In genomic region chr11:96103102-96103501, GRCh38 we compare ENCODE assay signal across 1 cellular context.
TF ChIP-seq lines count a peak whose summit lies in the region.

No MANE protein-coding gene starts in this region.

TF ChIP-seq in K562, 482 proteins besides CTCF, POLR2A, EP300 and RAD21 (continued from another document and continues in another):
- 0 out of 2 replicates have a peak, but pooled peaks have one; percentile 24 for TF ChIP-seq CHAMP1 (IDR thresholded peaks at IDR 0.05)
- TF ChIP-seq DACH1 (IDR thresholded peaks at IDR 0.05; ENCODE audit: partially characterized antibody): no peak
- no peak for TF ChIP-seq STAG1 (CRISPR knock-in tag; IDR thresholded peaks at IDR 0.05; ENCODE audit: borderline replicate concordance)
- TF ChIP-seq ZNF507 (tag; conservative IDR thresholded peaks at IDR 0.05): no peak
- peak; percentile 67 for TF ChIP-seq CBFA2T3 (IDR thresholded peaks at IDR 0.05)
- TF ChIP-seq ZNF592 (IDR thresholded peaks at IDR 0.05): peak; percentile 45; the same call in 1 of the 2 replicates
- TF ChIP-seq SMARCC2 (IDR thresholded peaks at IDR 0.05; ENCODE audit: low read depth): no peak
- TF ChIP-seq POLR2G (IDR thresholded peaks at IDR 0.05; ENCODE audit: low read depth, low read length): no peak
- no peak for TF ChIP-seq ZNF263 (CRISPR knock-in tag; IDR thresholded peaks at IDR 0.05; ENCODE audit: borderline replicate concordance)
- peak; percentile 51; the same call in 1 of the 2 replicates for TF ChIP-seq EHMT2 (IDR thresholded peaks at IDR 0.05)
- TF ChIP-seq RAD51 (IDR thresholded peaks at IDR 0.05; ENCODE audit: borderline replicate concordance, low read depth): no peak
- TF ChIP-seq PATZ1 (CRISPR knock-in tag; IDR thresholded peaks at IDR 0.05; ENCODE audit: borderline replicate concordance): no peak
- peak; percentile 73 for TF ChIP-seq STAT5A (IDR thresholded peaks at IDR 0.05; ENCODE audit: borderline replicate concordance, low read length)
- TF ChIP-seq TBL1XR1 (IDR thresholded peaks at IDR 0.05; ENCODE audit: low read length in 2 of 2): 0 out of 4 replicates have a peak, but pooled peaks of 1 of the 2 experiments have one; percentile 12
- TF ChIP-seq IRF1 (CRISPR knock-in tag; IDR thresholded peaks at IDR 0.05; ENCODE audit: borderline replicate concordance): no peak
- no peak for TF ChIP-seq ZNF3 (CRISPR knock-in tag; IDR thresholded peaks at IDR 0.05)
- TF ChIP-seq ZNF668 (CRISPR knock-in tag; IDR thresholded peaks at IDR 0.05): no peak
- 0 out of 2 replicates have a peak, but pooled peaks have one; percentile 18 for TF ChIP-seq PKNOX1 (IDR thresholded peaks at IDR 0.05)
- peak; percentile 42; the same call in 1 of the 2 replicates for TF ChIP-seq SMARCA4 (IDR thresholded peaks at IDR 0.05)
- peak; percentile 20; the same call in 1 of the 2 replicates for TF ChIP-seq CBFA2T2 (conservative IDR thresholded peaks at IDR 0.05)
- no peak for TF ChIP-seq ZNF277 (CRISPR knock-in tag; IDR thresholded peaks at IDR 0.05; ENCODE audit: borderline replicate concordance)
- TF ChIP-seq CEBPG (CRISPR knock-in tag; IDR thresholded peaks at IDR 0.05): no peak
- TF ChIP-seq CEBPG (tag; conservative IDR thresholded peaks at IDR 0.05 in 1 of 2, IDR thresholded peaks at IDR 0.05 in 1 of 2): no peak
- no peak for TF ChIP-seq HDGF (IDR thresholded peaks at IDR 0.05)
- TF ChIP-seq PCBP1 (IDR thresholded peaks at IDR 0.05; ENCODE audit: low read depth, low read length, poor library complexity, severe bottlenecking): no peak
- no peak for TF ChIP-seq OTX1 (CRISPR knock-in tag; IDR thresholded peaks at IDR 0.05)
- TF ChIP-seq MNT (conservative IDR thresholded peaks at IDR 0.05): peak in 1 of 2 experiments; percentile 17; a peak in 1 of 4 replicates
- TF ChIP-seq BRF2 (IDR thresholded peaks at IDR 0.05; ENCODE audit: borderline replicate concordance, insufficient read depth, insufficient read length): no peak
- TF ChIP-seq JUND (IDR thresholded peaks at IDR 0.05; ENCODE audit: borderline replicate concordance, low read depth, low read length): peak; percentile 76
- peak; percentile 70; the same call in 1 of the 3 replicates for TF ChIP-seq JUND (tag; IDR thresholded peaks at IDR 0.05; ENCODE audit: borderline replicate concordance, low read depth, low read length)
- TF ChIP-seq AFF1 (IDR thresholded peaks at IDR 0.05; ENCODE audit: low read depth in 1 of 2, partially characterized antibody in 2 of 2): no peak
- TF ChIP-seq STAT5B (CRISPR knock-in tag; IDR thresholded peaks at IDR 0.05): no peak
- no peak for TF ChIP-seq IRF9 (tag; IDR thresholded peaks at IDR 0.05)
- no peak for TF ChIP-seq NR2C1 (IDR thresholded peaks at IDR 0.05)
- TF ChIP-seq NR2C1 (tag; IDR thresholded peaks at IDR 0.05): no peak
- TF ChIP-seq THAP7 (CRISPR knock-in tag; IDR thresholded peaks at IDR 0.05): no peak
- no peak for TF ChIP-seq ZNF24 (IDR thresholded peaks at IDR 0.05)
- no peak for TF ChIP-seq ZBTB17 (CRISPR knock-in tag; IDR thresholded peaks at IDR 0.05)
- TF ChIP-seq SMARCE1 (IDR thresholded peaks at IDR 0.05): no peak; the same call in 1 of the 2 replicates
- peak; percentile 77 for TF ChIP-seq FOSL1 (tag; conservative IDR thresholded peaks at IDR 0.05)
